Comparison of ENCODE assay signal across 8 cellular contexts in the genomic region with DNA sequence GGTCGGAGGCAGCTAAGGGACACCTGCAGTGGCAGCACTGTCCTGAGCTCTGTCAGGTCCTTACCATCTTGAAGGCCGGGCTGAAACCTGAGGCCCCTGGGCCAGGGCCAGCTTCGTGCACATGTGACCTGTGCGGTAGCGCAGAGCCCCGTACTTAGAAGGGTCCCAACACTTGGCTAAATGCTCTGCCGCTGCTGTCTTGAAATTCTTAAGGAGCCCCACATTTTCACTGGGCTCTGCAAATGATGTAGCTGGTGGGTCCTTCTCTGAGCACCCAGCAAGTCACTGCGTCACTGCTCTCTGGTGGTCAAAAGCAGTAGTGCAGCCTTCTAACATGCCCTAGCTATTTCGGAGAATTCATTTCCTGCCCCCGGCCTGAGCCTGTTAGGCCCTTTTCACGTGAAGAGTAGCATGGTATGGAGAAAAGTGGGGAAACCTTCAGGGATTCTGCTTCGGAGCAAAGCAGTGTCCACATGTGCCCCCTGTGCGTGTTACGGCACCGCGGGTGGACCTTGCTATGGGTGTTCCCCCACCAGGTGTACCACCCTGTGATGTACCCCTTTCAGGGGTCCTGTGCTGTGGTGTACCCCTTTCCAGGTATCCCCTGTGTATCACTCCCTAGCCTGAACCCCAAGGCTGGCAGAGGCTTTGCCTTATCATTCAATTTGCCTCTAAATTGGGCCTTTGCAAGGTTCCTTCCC.
A peak's percentile ranks its signal among the peaks of the same experiment; 100 is the strongest.
DNase-seq lines count a peak whose midpoint lies in the region; ATAC-seq and TF ChIP-seq lines count a peak whose summit lies in the region.

No MANE protein-coding gene starts in this region.

- CTCF ChIA-PET in mammary epithelial cell (lab: Charles Lee; ENCODE audit: low non-redundant PET) = interaction anchor here (0.6 to 2.4 kb wide), 9 partner anchors 27 to 338 kb away, joined by 3 to 66 read pairs (median 4); partner anchors contain the start of genes ISL2 and TMEM266

- DNase-seq in COLO829 (ENCODE audit: low spot score) = peak; percentile 72
- DNase-seq in GM23338 (ENCODE audit: low spot score) = peak; percentile 95
- DNase-seq in NCI-H146 treated with DMSO at 0.1 percent for 48 hours (lab: John Stamatoyannopoulos, UW; ENCODE audit: unreplicated experiment) = peak; percentile 12
- peak; percentile 76 for DNase-seq in WERI-Rb-1
- peak; percentile 55 for DNase-seq in mammary epithelial cell
- DNase-seq in islet precursor cell = peak; percentile 90
- peak; percentile 59 to 63 for DNase-seq in stimulated activated CD4-positive, alpha-beta T cell treated with anti-CD3 and anti-CD28 coated beads, Interleukin-1b, Interleukin-23, amount 100 ng/mL, for 4 hours (ENCODE audit: low read depth in 2 of 2)

- peaks cover 19% of the 10 kb centered on the region for H3K4me1 Mint-ChIP-seq in GM23338

- ATAC-seq in GM23338 (peak; percentile 91), GM21423 (IDR thresholded peaks at IDR 0.05; ENCODE audit: unreplicated experiment) (no peak)

- H3K9me3 ChIP-seq in WERI-Rb-1 (ENCODE audit: severe bottlenecking) = no peaks in the 10 kb centered on the region
- H3K9me3 ChIP-seq in mammary epithelial cell (replicated peaks; ENCODE audit: insufficient read depth, low read length) = no peaks in the 10 kb centered on the region

- no peaks in the 10 kb centered on the region; the same call in 2 of the 3 replicates for H3K9me3 Mint-ChIP-seq in GM23338

- H3F3A ChIP-seq in GM23338 (replicated peaks; ENCODE audit: low read depth) = 0 out of 2 replicates have a peak, but pooled peaks cover 3% of the 10 kb centered on the region

- in situ Hi-C loops in mammary epithelial cell (cut with MboI; ENCODE audit: low sequenced_read_pairs in 2 of 2) = loop anchor here (5.0 to 25.0 kb wide), 4 partner anchors 77 to 325 kb away; partner anchors contain the start of gene TMEM266 (in 1 of the 2)

- H3K27ac ChIP-seq in GM23338 (ENCODE audit: low read depth) = peak overlapping the region; percentile 51; the same call in 1 of the 2 replicates
- no peak overlapping the region for H3K27ac ChIP-seq in WERI-Rb-1
- no peak overlapping the region for H3K27ac ChIP-seq in mammary epithelial cell (ENCODE audit: insufficient read depth, low read depth, low read length)

- no peak overlapping the region for H3K27ac Mint-ChIP-seq in GM23338

- H3K27me3 ChIP-seq in GM23338 (ENCODE audit: insufficient read depth) = no peaks in the 10 kb centered on the region
- no peaks in the 10 kb centered on the region for H3K27me3 ChIP-seq in WERI-Rb-1 (ENCODE audit: insufficient read depth, low read depth, severe bottlenecking)
- no peaks in the 10 kb centered on the region for H3K27me3 ChIP-seq in mammary epithelial cell (ENCODE audit: insufficient read depth, low read length)

- intact Hi-C loops in mammary epithelial cell (cut with micrococcal nuclease) = loop anchor here (1.0 to 2.0 kb wide), 4 partner anchors 82 to 329 kb away; no protein-coding TSS in a partner anchor

- dilution Hi-C loops in mammary epithelial cell (cut with HindIII; ENCODE audit: low sequenced_read_pairs) = loop anchor here (5.0 kb wide), 1 partner anchor 72 kb away; no protein-coding TSS in a partner anchor

- peak overlapping the region; percentile 65 for H2AFZ ChIP-seq in GM23338
- peak overlapping the region; percentile 72 for H2AFZ ChIP-seq in mammary epithelial cell (ENCODE audit: low read depth, low read length)

- no peaks in the 10 kb centered on the region for H3K9me2 ChIP-seq in GM23338 (ENCODE audit: insufficient read depth)

- peak overlapping the region; percentile 23; the same call in 2 of the 3 replicates for H3K4me3 Mint-ChIP-seq in GM23338

- H3K36me3 Mint-ChIP-seq in GM23338 (ENCODE audit: low read depth) = peaks cover 4% of the 10 kb centered on the region; the same call in 1 of the 3 replicates

- H3K4me2 ChIP-seq in GM23338 = peak overlapping the region; percentile 65
- H3K4me2 ChIP-seq in mammary epithelial cell (ENCODE audit: insufficient read depth, low read depth, low read length) = peak overlapping the region; percentile 35

- H3K4me3 ChIP-seq in GM23338 (peak overlapping the region; percentile 24; the same call in 1 of the 2 replicates), WERI-Rb-1 (ENCODE audit: low read depth, low read length) (no peak overlapping the region), mammary epithelial cell (replicated peaks in 1 of 3; ENCODE audit: insufficient read depth in 1 of 3, low read depth in 2 of 3, low read length in 3 of 3) (no peak overlapping the region)

- peaks cover 10% of the 10 kb centered on the region for H3K27me3 Mint-ChIP-seq in GM23338 (ENCODE audit: insufficient read depth, low read depth, poor library complexity)

- no peak overlapping the region for H3K9ac ChIP-seq in mammary epithelial cell (ENCODE audit: insufficient read depth, low read length)

- no TSS peak for BruUV-seq in mammary epithelial cell (replicated peaks; lab: Mats Ljungman, UMichigan)

- 41% methylated on average over 16 of the region's 16 CpGs for WGBS in mammary epithelial cell (ENCODE audit: low coverage, missing lambda C conversion rate)

- peak; percentile 90 to 94 for TF ChIP-seq CTCF in GM23338 (conservative IDR thresholded peaks at IDR 0.05; ENCODE audit: low read depth in 2 of 2)
- TF ChIP-seq CTCF in WERI-Rb-1 (IDR thresholded peaks at IDR 0.05; ENCODE audit: low read depth, low read length) = peak; percentile 91
- TF ChIP-seq CTCF in mammary epithelial cell (conservative IDR thresholded peaks at IDR 0.05 in 1 of 2, IDR thresholded peaks at IDR 0.05 in 1 of 2; ENCODE audit: extremely low read depth in 1 of 2, insufficient read depth in 1 of 2, low read depth in 1 of 2, low read length in 2 of 2) = peak; percentile 96 to 98

- H3K79me2 ChIP-seq in GM23338 (replicated peaks; ENCODE audit: insufficient read depth) (no peaks in the 10 kb centered on the region), mammary epithelial cell (ENCODE audit: insufficient read depth, low read length) (no peaks in the 10 kb centered on the region)

- H3K36me3 ChIP-seq in GM23338 (ENCODE audit: insufficient read depth) (no peaks in the 10 kb centered on the region), WERI-Rb-1 (no peaks in the 10 kb centered on the region), mammary epithelial cell (ENCODE audit: insufficient read depth, low read length) (no peaks in the 10 kb centered on the region)

- H3K4me1 ChIP-seq in GM23338 (ENCODE audit: insufficient read depth) = peaks cover 12% of the 10 kb centered on the region
- H3K4me1 ChIP-seq in mammary epithelial cell (ENCODE audit: insufficient read depth, low read length) = peaks cover 14% of the 10 kb centered on the region

- H4K20me1 ChIP-seq in GM23338 (replicated peaks; ENCODE audit: insufficient read depth) (no peaks in the 10 kb centered on the region), mammary epithelial cell (ENCODE audit: insufficient read depth, low read length) (no peaks in the 10 kb centered on the region)

TF ChIP-seq in GM23338, 12 proteins besides CTCF, POLR2A, EP300 and RAD21:
- TF ChIP-seq POLR2AphosphoS5 (IDR thresholded peaks at IDR 0.05; ENCODE audit: low read depth) = no peak
- TF ChIP-seq ZNF114 (CRISPR knock-in tag; IDR thresholded peaks at IDR 0.05) = no peak
- 0 out of 2 replicates have a peak, but pooled peaks have one; percentile 31 for TF ChIP-seq CREB1 (CRISPR knock-in tag; IDR thresholded peaks at IDR 0.05; ENCODE audit: low read depth)
- TF ChIP-seq STAT1 (IDR thresholded peaks at IDR 0.05; ENCODE audit: unreplicated experiment) = no peak
- TF ChIP-seq ZNF331 (CRISPR knock-in tag; IDR thresholded peaks at IDR 0.05; ENCODE audit: low read depth) = peak; percentile 54

Comparison
In these comparisons a context has a peak if more than half of its experiments do, and no peak if none do; other contexts are left out.
1. DNase-seq: peak in every context shown above with its lines; median percentile 95 in GM23338; 90 in islet precursor cell; 76 in WERI-Rb-1; 72 in COLO829; 61 in stimulated activated CD4-positive, alpha-beta T cell treated with anti-CD3 and anti-CD28 coated beads, Interleukin-1b, Interleukin-23, amount 100 ng/mL, for 4 hours; 55 in mammary epithelial cell; 12 in NCI-H146 treated with DMSO at 0.1 percent for 48 hours.